ENCODE assay signal across 8 cellular contexts in the genomic region with DNA sequence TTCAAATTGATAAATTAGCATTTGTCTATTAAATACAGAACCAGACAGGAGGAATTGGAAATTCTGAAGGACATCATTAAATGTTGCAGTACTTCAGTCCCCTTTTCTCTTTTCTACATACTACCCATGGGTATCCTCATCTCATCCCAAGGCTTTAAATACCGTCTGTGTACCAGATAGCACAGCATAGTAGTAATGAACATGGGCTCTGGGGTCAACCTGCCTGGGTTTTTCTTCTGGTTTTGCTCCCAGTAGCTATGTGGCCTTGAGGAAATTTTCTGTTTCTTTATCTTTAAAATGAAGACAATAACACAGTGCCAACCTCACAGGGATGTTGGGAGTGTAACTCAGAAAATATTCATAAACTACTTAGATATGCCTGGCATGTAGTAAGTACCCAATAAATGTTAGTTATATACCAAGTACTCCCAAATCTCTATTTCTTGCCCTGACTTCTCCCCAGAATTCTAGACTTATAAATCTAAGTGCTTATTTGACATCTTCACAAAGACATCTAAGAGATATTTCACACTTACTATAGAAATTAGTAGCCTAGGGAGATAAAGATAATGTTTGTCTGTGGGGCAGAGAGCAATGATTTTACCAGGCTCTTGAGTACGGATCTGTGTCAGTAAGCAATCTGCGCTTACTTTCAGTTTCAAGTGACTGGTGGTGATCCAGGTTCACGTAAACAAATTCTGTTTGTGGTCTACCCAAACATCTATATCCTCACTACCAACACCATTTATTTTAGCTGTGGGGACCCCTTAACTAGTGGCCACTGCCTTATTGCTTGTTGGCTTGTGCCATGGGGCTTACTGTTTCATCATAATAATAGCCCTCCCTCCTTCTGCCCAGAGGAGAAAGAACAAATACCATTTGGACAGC. TPM values are rescaled to one million over a fixed set of nuclear protein-coding genes. Genes with fewer than 3 reads are reported as not detected.
DNase-seq lines count a peak whose midpoint lies in the region; ATAC-seq and TF ChIP-seq lines count a peak whose summit lies in the region.

No MANE protein-coding gene starts in this region.

- TF ChIP-seq POLR2A in spleen (IDR thresholded peaks at IDR 0.05) = no peak

- no peak for DNase-seq in activated CD4-positive, alpha-beta T cell treated with anti-CD3 and anti-CD28 coated beads for 36 hours
- no peak for DNase-seq in activated CD4-positive, alpha-beta T cell treated with anti-CD3 and anti-CD28 coated beads, Interleukin-2, amount 50 U/mL, for 48 hours
- peak in 8 of 34 experiments; percentile 5 to 31 (median 16) for DNase-seq in T-cell
- no peak for DNase-seq in spleen
- DNase-seq in activated CD4-positive, CD25-positive, alpha-beta regulatory T cell (lab: John Stamatoyannopoulos, UW) = no peak
- no peak for DNase-seq in SHP77 (lab: John Stamatoyannopoulos, UW)
- DNase-seq in cerebellum (ENCODE audit: low spot score) = no peak

- ATAC-seq in activated CD4-positive, alpha-beta T cell treated with anti-CD3 and anti-CD28 coated beads for 36 hours = peak; percentile 96
- ATAC-seq in HG02885 (IDR thresholded peaks at IDR 0.05; ENCODE audit: poor library complexity, unreplicated experiment) = peak; percentile 82
- ATAC-seq in T-cell (replicated peaks in 1 of 4) = peak; percentile 78 to 90 (median 84)

- intact Hi-C loops in activated CD4-positive, alpha-beta T cell treated with anti-CD3 and anti-CD28 coated beads for 36 hours (cut with DNase I, micrococcal nuclease) = loop anchor here in 1 of 2 experiments (2.0 kb wide), 1 partner anchor 17 kb away; no protein-coding TSS in a partner anchor
- intact Hi-C loops in spleen (cut with DNase I; ENCODE audit: low total_unique reads) = no loop called here

- peaks cover 26% of the 10 kb centered on the region for H3K36me3 Mint-ChIP-seq in activated CD4-positive, alpha-beta T cell treated with anti-CD3 and anti-CD28 coated beads for 36 hours (ENCODE audit: low read depth)
- H3K36me3 Mint-ChIP-seq in T-cell = peaks cover 5% of the 10 kb centered on the region

- peaks cover 40% of the 10 kb centered on the region for H3K4me1 Mint-ChIP-seq in activated CD4-positive, alpha-beta T cell treated with anti-CD3 and anti-CD28 coated beads for 36 hours
- H3K4me1 Mint-ChIP-seq in T-cell = peaks cover 33 to 58% (median 50%) of the 10 kb centered on the region in 3 donors

- H3K27ac Mint-ChIP-seq in activated CD4-positive, alpha-beta T cell treated with anti-CD3 and anti-CD28 coated beads for 36 hours = peak overlapping the region; percentile 96
- peak overlapping the region; percentile 95 to 100 for H3K27ac Mint-ChIP-seq in T-cell

- no peaks in the 10 kb centered on the region for H3K27me3 ChIP-seq in spleen (replicated peaks in 1 of 7)

- peaks cover 18% of the 10 kb centered on the region for H3K9me3 Mint-ChIP-seq in activated CD4-positive, alpha-beta T cell treated with anti-CD3 and anti-CD28 coated beads for 36 hours (ENCODE audit: low read depth)
- H3K9me3 Mint-ChIP-seq in T-cell = peaks cover 7 to 10% (median 10%) of the 10 kb centered on the region in 3 donors

- 33 to 42% (median 39%) methylated on average over 4 of the region's 4 CpGs for whole genome bisulfite sequencing in spleen, 5 donors

- peaks cover 0 to 7% (median 0%) of the 10 kb centered on the region in 8 donors for H3K9me3 ChIP-seq in spleen

- no peak for TF ChIP-seq CTCF in spleen (IDR thresholded peaks at IDR 0.05 in 8 of 11, conservative IDR thresholded peaks at IDR 0.05 in 3 of 11)

- peak overlapping the region; percentile 63 for H3K4me3 Mint-ChIP-seq in activated CD4-positive, alpha-beta T cell treated with anti-CD3 and anti-CD28 coated beads for 36 hours
- peak overlapping the region; percentile 67 to 83 (median 82) for H3K4me3 Mint-ChIP-seq in T-cell

- no peaks in the 10 kb centered on the region for H3K27me3 Mint-ChIP-seq in activated CD4-positive, alpha-beta T cell treated with anti-CD3 and anti-CD28 coated beads for 36 hours
- H3K27me3 Mint-ChIP-seq in T-cell = no peaks in the 10 kb centered on the region

- POLR2A ChIA-PET in activated CD4-positive, alpha-beta T cell treated with anti-CD3 and anti-CD28 coated beads for 36 hours (lab: Charles Lee) = no interaction called here
- POLR2A ChIA-PET in T-cell (lab: Charles Lee) = interaction anchor here in 1 of 2 donors (1.0 kb wide), 1 partner anchor 181 kb away, joined by 3 read pairs; no protein-coding TSS in a partner anchor

- no peaks in the 10 kb centered on the region for H3K36me3 ChIP-seq in spleen

- H3K27ac ChIP-seq in spleen = peak overlapping the region; percentile 61 to 91 (median 78)

- CTCF ChIA-PET in activated CD4-positive, alpha-beta T cell treated with anti-CD3 and anti-CD28 coated beads for 36 hours (lab: Charles Lee) = interaction anchor here (0.6 to 1.7 kb wide), 3 partner anchors 14 to 268 kb away, joined by 3 to 6 read pairs (median 3); no protein-coding TSS in a partner anchor
- CTCF ChIA-PET in T-cell (lab: Charles Lee) = no interaction called here

- peaks cover 0 to 35% (median 26%) of the 10 kb centered on the region in 6 donors for H3K4me1 ChIP-seq in spleen

- peak overlapping the region in 2 of 8 donors; percentile 12 to 54 for H3K4me3 ChIP-seq in spleen

RNA-seq across cellular contexts. Expression of a gene that starts 37.3 kb away (rescaled TPM):
- total RNA-seq in activated CD4-positive, alpha-beta T cell treated with anti-CD3 and anti-CD28 coated beads for 36 hours = under 1 TPM; 0.09 to 0.12 TPM
- total RNA-seq in T-cell (under 1 TPM in 3 of 5 donors, not detected in 2; 0.16 to 0.26 (median 0.20) TPM), spleen (1 to 10 TPM; 1.7 to 7.7 (median 3.4) TPM), cerebellum (17.2 TPM)
- polyA plus RNA-seq in spleen = 1 to 10 TPM in 1 of 3 donors, under 1 TPM in 2; 0.65 to 1.3 (median 0.94) TPM
